Comparison of ENCODE assay signal across 1 cellular context in the genomic region with DNA sequence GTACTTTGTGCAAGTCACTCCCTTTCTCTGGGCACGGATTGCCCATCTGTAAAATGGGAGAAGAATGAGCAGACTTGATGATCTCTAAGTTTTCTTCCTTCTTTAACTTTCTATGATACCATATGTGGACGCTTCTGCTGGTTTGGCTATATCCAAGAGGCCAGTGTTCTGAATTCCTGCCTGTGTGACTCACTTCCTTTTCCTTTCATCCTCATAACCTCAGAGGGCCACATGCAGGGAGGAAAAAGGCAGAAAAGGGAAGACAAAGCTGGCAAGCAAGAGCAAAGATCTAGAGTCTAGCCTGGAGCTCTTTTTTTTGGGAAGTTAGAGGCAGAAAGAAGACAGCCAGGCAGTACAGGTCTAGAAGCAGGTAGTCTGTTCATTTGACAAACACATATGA.
TF ChIP-seq lines count a peak whose summit lies in the region.

No MANE protein-coding gene starts in this region.

TF ChIP-seq in HepG2, 621 proteins besides CTCF, POLR2A, EP300 and RAD21 (continued from another document):
- TF ChIP-seq ARID5B (CRISPR knock-in tag; IDR thresholded peaks at IDR 0.05) (peak; percentile 47; the same call in 1 of the 2 replicates), CBX5 (CRISPR knock-in tag; IDR thresholded peaks at IDR 0.05; ENCODE audit: borderline replicate concordance) (no peak)
